1 cellular context compared by ENCODE assay signal in the genomic region with DNA sequence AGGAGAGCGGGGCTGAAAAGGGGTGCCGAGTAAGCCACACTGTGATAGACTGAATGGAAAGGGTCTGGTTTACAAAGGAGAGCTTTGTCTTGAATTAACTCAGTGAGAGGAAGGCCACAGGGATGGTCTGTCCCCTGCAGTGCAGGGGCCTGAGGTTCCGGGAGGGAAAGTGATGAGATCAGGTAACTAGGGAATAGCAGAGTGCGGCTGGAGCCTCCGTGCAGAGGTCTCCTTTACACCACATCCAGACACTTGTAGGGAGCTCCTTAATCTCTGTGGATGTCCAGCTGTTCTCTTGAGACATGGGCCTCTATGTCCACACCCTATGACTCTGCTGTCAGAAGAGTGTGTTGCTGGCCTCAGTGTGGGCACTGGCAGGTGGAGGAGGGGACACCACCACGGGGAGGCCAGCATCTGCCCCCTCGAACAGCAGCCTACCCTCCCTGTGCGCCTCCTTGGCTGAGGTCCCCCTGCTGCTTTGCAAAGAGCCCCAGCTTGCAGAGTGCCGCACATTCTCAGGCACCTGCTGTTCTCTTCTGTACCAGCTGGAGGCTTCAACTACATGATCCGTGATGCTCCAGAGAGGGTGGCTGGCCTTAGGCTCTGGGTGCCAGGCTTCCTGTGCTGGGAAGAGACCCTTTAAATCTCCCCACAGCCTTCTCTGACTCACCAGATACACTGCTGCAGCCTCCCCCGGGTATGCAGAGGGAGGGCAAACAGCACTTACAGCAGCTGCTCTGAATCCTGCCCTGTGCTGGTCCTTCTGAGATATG.
TF ChIP-seq lines count a peak whose summit lies in the region.

No MANE protein-coding gene starts in this region.

TF ChIP-seq in IMR-90, 13 proteins besides CTCF, POLR2A, EP300 and RAD21 (continued from another document):
- no peak for TF ChIP-seq MAZ (IDR thresholded peaks at IDR 0.05; ENCODE audit: borderline replicate concordance, low read depth, low read length)
- TF ChIP-seq RFX5 (IDR thresholded peaks at IDR 0.05; ENCODE audit: low read depth, low read length) = no peak
- no peak for TF ChIP-seq MAFK (IDR thresholded peaks at IDR 0.05; ENCODE audit: low read depth, low read length)
- no peak for TF ChIP-seq BHLHE40 (IDR thresholded peaks at IDR 0.05; ENCODE audit: low read depth, low read length)
- no peak for TF ChIP-seq RCOR1 (IDR thresholded peaks at IDR 0.05; ENCODE audit: insufficient replicate concordance, low read length)
- no peak for TF ChIP-seq SMC3 (IDR thresholded peaks at IDR 0.05; ENCODE audit: low read depth, low read length)
TF ChIP-seq in IMR-90: peak in this region for 0.
